ENCODE assay signal across 8 cellular contexts in genomic region chr12:120902846-120903381, GRCh38. TPM values are rescaled to one million over a fixed set of nuclear protein-coding genes. Genes with fewer than 3 reads are reported as not detected.
A peak's percentile ranks its signal among the peaks of the same experiment; 100 is the strongest.
DNase-seq lines count a peak whose midpoint lies in the region; ATAC-seq and TF ChIP-seq lines count a peak whose summit lies in the region.

No MANE protein-coding gene starts in this region.

- H3K4me1 ChIP-seq in esophagus (ENCODE audit: control insufficient read depth in 2 of 2, insufficient read depth in 2 of 2, low read length in 1 of 2), result peaks cover 2 to 13% of the 10 kb centered on the region in 2 donors

- H3K9me3 ChIP-seq in esophagus (ENCODE audit: control insufficient read depth in 2 of 2, insufficient read depth in 1 of 2, low read depth in 1 of 2, low read length in 1 of 2), result no peaks in the 10 kb centered on the region

- WGBS in esophagus, 2 donors, result 4 to 5% methylated on average over 15 of the region's 15 CpGs

- no peak for ATAC-seq in HG03280 (IDR thresholded peaks at IDR 0.05; ENCODE audit: unreplicated experiment)
- ATAC-seq in GM18909 (IDR thresholded peaks at IDR 0.05; ENCODE audit: poor library complexity, unreplicated experiment), result no peak

- peak overlapping the region; percentile 99 for H3K4me3 Mint-ChIP-seq in progenitor cell of endocrine pancreas (ENCODE audit: low read depth)

- H3K27me3 ChIP-seq in GM06990 (replicated peaks; ENCODE audit: control insufficient read depth, insufficient read depth, low read length) (no peaks in the 10 kb centered on the region), esophagus (ENCODE audit: control insufficient read depth in 1 of 2, insufficient read depth in 2 of 2, low read length in 2 of 2) (no peaks in the 10 kb centered on the region)

- POLR2A ChIA-PET in RWPE1 (lab: Yijun Ruan, JAX; ENCODE audit: low non-redundant PET), result interaction anchor here (1.1 kb wide), 1 partner anchor 24 kb away, joined by 5 read pairs; no protein-coding TSS in a partner anchor

- CTCF ChIA-PET in RWPE1 (lab: Yijun Ruan, JAX), result interaction anchor here (0.5 to 0.6 kb wide), 2 partner anchors 61 to 106 kb away, joined by 3 read pairs; no protein-coding TSS in a partner anchor

- no peaks in the 10 kb centered on the region for H3K27me3 Mint-ChIP-seq in progenitor cell of endocrine pancreas

- H3K9me3 Mint-ChIP-seq in progenitor cell of endocrine pancreas (ENCODE audit: low read depth), result no peaks in the 10 kb centered on the region

- H3K27ac ChIP-seq in RWPE1 (peak overlapping the region; percentile 95), esophagus (ENCODE audit: low read depth in 2 of 2, low read length in 1 of 2) (peak overlapping the region; percentile 95 to 97)

- H3K4me3 ChIP-seq in GM06990 (replicated peaks; ENCODE audit: low read depth, low read length) (peak overlapping the region; percentile 88), esophagus (ENCODE audit: low read depth in 1 of 2, low read length in 2 of 2) (peak overlapping the region; percentile 93 to 98)

- H3K4me1 Mint-ChIP-seq in progenitor cell of endocrine pancreas (ENCODE audit: low read depth), result peaks cover 18% of the 10 kb centered on the region

- no peak for DNase-seq in GM06990 (ENCODE audit: extremely low read depth, insufficient read length)
- no peak for DNase-seq in RWPE1 (ENCODE audit: low spot score)
- no peak for DNase-seq in progenitor cell of endocrine pancreas (ENCODE audit: low spot score, unreplicated experiment)
- no peak for DNase-seq in SHP77 (lab: John Stamatoyannopoulos, UW)
- DNase-seq in NCI-H2107 treated with DMSO at 0.1 percent for 48 hours (lab: John Stamatoyannopoulos, UW; ENCODE audit: unreplicated experiment), result no peak

- H3K27ac Mint-ChIP-seq in progenitor cell of endocrine pancreas, result peak overlapping the region; percentile 96

- peaks cover 3% of the 10 kb centered on the region for H3K36me3 Mint-ChIP-seq in progenitor cell of endocrine pancreas (ENCODE audit: insufficient read depth)

- no peak for TF ChIP-seq CTCF in GM06990 (IDR thresholded peaks at IDR 0.05; ENCODE audit: insufficient read depth, low read length, poor library complexity, severe bottlenecking)
- no peak for TF ChIP-seq CTCF in RWPE1 (conservative IDR thresholded peaks at IDR 0.05; ENCODE audit: low read depth)
- TF ChIP-seq CTCF in progenitor cell of endocrine pancreas (IDR thresholded peaks at IDR 0.05; ENCODE audit: unreplicated experiment), result no peak

- no peaks in the 10 kb centered on the region; the same call in none of the 2 replicates for H3K36me3 ChIP-seq in GM06990 (ENCODE audit: control insufficient read depth, insufficient read depth, low read length)
- peaks cover 0 to 4% of the 10 kb centered on the region in 2 donors for H3K36me3 ChIP-seq in esophagus (ENCODE audit: control insufficient read depth in 2 of 2, insufficient read depth in 2 of 2, low read length in 1 of 2)

RNA-seq across cellular contexts. Expression of gene SPPL3, which starts 1.2 kb away (rescaled TPM):
- 10 to 100 TPM; 16.7 to 29.3 TPM for polyA plus RNA-seq in esophagus
- total RNA-seq in progenitor cell of endocrine pancreas, result 69.1 and 70.2 TPM in 2 replicates
